In the genomic region with DNA sequence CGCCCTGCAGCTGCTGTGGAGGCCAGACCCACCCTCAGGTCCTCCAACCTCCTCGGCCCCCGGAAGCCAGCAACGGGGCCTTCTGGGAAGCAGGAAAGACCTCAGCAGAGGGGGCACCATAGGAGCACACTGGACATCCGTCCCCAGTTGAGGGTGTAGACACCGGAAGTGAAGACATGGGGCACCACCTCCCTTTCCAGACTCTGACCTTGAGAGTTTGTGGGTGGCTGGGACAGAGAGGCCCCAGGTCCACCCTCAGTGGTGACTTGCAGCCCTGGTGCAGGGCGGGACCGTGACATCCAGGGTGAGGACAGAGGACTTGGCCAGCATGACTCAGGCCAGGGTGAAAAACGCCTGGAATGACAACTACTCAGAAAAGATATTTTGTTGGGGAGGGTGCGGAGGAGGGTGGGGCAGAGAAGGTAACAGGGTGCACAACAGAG, we compare ENCODE assay signal across 9 cellular contexts. TPM values are rescaled to one million over a fixed set of nuclear protein-coding genes. Genes with fewer than 3 reads are reported as not detected.
DNase-seq lines count a peak whose midpoint lies in the region; ATAC-seq and TF ChIP-seq lines count a peak whose summit lies in the region.
"Had no signal": no experiment of that assay in that cellular context is flagged by ENCODE, and none has a peak within 500 bp of the region (broad histone marks: within the 10 kb centered on the region; RNA-seq: fewer than 3 reads in every experiment).

No MANE protein-coding gene starts in this region.

- no peak for TF ChIP-seq CTCF in mammary epithelial cell (conservative IDR thresholded peaks at IDR 0.05 in 1 of 2, IDR thresholded peaks at IDR 0.05 in 1 of 2; ENCODE audit: extremely low read depth in 1 of 2, insufficient read depth in 1 of 2, low read depth in 1 of 2, low read length in 2 of 2)

- DNase-seq in activated CD8-positive, alpha-beta memory T cell treated with anti-CD3 and anti-CD28 coated beads, Interleukin-2, amount 10 ng/mL, durations not matched to agents 7 days and 5 days = no peak
- DNase-seq in activated CD8-positive, alpha-beta memory T cell treated with anti-CD3 and anti-CD28 coated beads for 24 hours = no peak
- DNase-seq in mammary epithelial cell (no peak), left kidney (ENCODE audit: low read depth, low spot score) (peak; percentile 20), substantia nigra (lab: John Stamatoyannopoulos, UW) (peak in 11 of 49 donors; percentile 44 to 86 (median 59)), Kasumi-1 (lab: John Stamatoyannopoulos, UW) (no peak)
- DNase-seq in stimulated activated CD8-positive, alpha-beta memory T cell treated with anti-CD3 and anti-CD28 coated beads, Interleukin-4, amount 100 ng/mL, for 48 hours = no peak
- DNase-seq in activated naive CD4-positive, alpha-beta T cell treated with Interleukin-2 at 50 U/mL for 16 hours = no peak
- DNase-seq: DND-41 had no signal

- no peaks in the 10 kb centered on the region for H4K20me1 ChIP-seq in mammary epithelial cell (ENCODE audit: insufficient read depth, low read length)

- ATAC-seq in activated CD8-positive, alpha-beta memory T cell treated with anti-CD3 and anti-CD28 coated beads, Interleukin-2, amount 10 ng/mL, durations not matched to agents 7 days and 5 days = no peak

- H3K36me3 ChIP-seq in mammary epithelial cell (ENCODE audit: insufficient read depth, low read length) = no peaks in the 10 kb centered on the region

- 47% methylated on average over 9 of the region's 10 CpGs for WGBS in mammary epithelial cell (ENCODE audit: low coverage, missing lambda C conversion rate)

- H3K9me3 ChIP-seq in mammary epithelial cell (replicated peaks; ENCODE audit: insufficient read depth, low read length) = no peaks in the 10 kb centered on the region

- peaks cover 32% of the 10 kb centered on the region for H3K4me1 Mint-ChIP-seq in activated CD8-positive, alpha-beta memory T cell treated with anti-CD3 and anti-CD28 coated beads, Interleukin-2, amount 10 ng/mL, durations not matched to agents 7 days and 5 days

- H3K9me3 Mint-ChIP-seq in activated CD8-positive, alpha-beta memory T cell treated with anti-CD3 and anti-CD28 coated beads, Interleukin-2, amount 10 ng/mL, durations not matched to agents 7 days and 5 days (ENCODE audit: low read depth) = no peaks in the 10 kb centered on the region

- H3K27me3 Mint-ChIP-seq in activated CD8-positive, alpha-beta memory T cell treated with anti-CD3 and anti-CD28 coated beads, Interleukin-2, amount 10 ng/mL, durations not matched to agents 7 days and 5 days = peaks cover 26% of the 10 kb centered on the region

- in situ Hi-C loops in mammary epithelial cell (cut with MboI; ENCODE audit: low sequenced_read_pairs in 2 of 2) = no loop called here

- H3K4me1 ChIP-seq in mammary epithelial cell (ENCODE audit: insufficient read depth, low read length) = peaks cover 26% of the 10 kb centered on the region

- no peaks in the 10 kb centered on the region for H3K36me3 Mint-ChIP-seq in activated CD8-positive, alpha-beta memory T cell treated with anti-CD3 and anti-CD28 coated beads, Interleukin-2, amount 10 ng/mL, durations not matched to agents 7 days and 5 days

- BruUV-seq in mammary epithelial cell (replicated peaks; lab: Mats Ljungman, UMichigan) = no TSS peak

- intact Hi-C loops in mammary epithelial cell (cut with micrococcal nuclease) = loop anchor here (1.0 to 5.0 kb wide), 4 partner anchors 18 to 88 kb away; partner anchors contain the start of gene USP36

- H3K27ac Mint-ChIP-seq in activated CD8-positive, alpha-beta memory T cell treated with anti-CD3 and anti-CD28 coated beads, Interleukin-2, amount 10 ng/mL, durations not matched to agents 7 days and 5 days = peak overlapping the region; percentile 24

- peak overlapping the region; percentile 80 for H2AFZ ChIP-seq in mammary epithelial cell (ENCODE audit: low read depth, low read length)

- CTCF ChIA-PET in activated CD8-positive, alpha-beta memory T cell treated with anti-CD3 and anti-CD28 coated beads, Interleukin-2, amount 10 ng/mL, durations not matched to agents 7 days and 5 days (lab: Charles Lee) = interaction anchor here (1.1 to 3.1 kb wide), 2 partner anchors 8 to 17 kb away, joined by 3 to 13 read pairs; no protein-coding TSS in a partner anchor
- CTCF ChIA-PET in mammary epithelial cell (lab: Charles Lee; ENCODE audit: low non-redundant PET) = interaction anchor here (0.6 kb wide), 1 partner anchor 19 kb away, joined by 4 read pairs; no protein-coding TSS in a partner anchor

- dilution Hi-C loops in mammary epithelial cell (cut with HindIII; ENCODE audit: low sequenced_read_pairs) = no loop called here

- H3K4me2 ChIP-seq in mammary epithelial cell (ENCODE audit: insufficient read depth, low read depth, low read length) = peak overlapping the region; percentile 74

- peak overlapping the region in 1 of 3 experiments; percentile 24 for H3K4me3 ChIP-seq in mammary epithelial cell (replicated peaks in 1 of 3; ENCODE audit: insufficient read depth in 1 of 3, low read depth in 2 of 3, low read length in 3 of 3)

- H3K79me2 ChIP-seq in mammary epithelial cell (ENCODE audit: insufficient read depth, low read length) = no peaks in the 10 kb centered on the region

- H3K27ac ChIP-seq in mammary epithelial cell (ENCODE audit: insufficient read depth, low read depth, low read length) (peak overlapping the region; percentile 73), substantia nigra (ENCODE audit: low read depth, low read length, poor library complexity, severe bottlenecking) (peak overlapping the region; percentile 99)

- H3K27me3 ChIP-seq in mammary epithelial cell (ENCODE audit: insufficient read depth, low read length) = no peaks in the 10 kb centered on the region

- peak overlapping the region; percentile 65 for H3K9ac ChIP-seq in mammary epithelial cell (ENCODE audit: insufficient read depth, low read length)

- H3K4me3 Mint-ChIP-seq in activated CD8-positive, alpha-beta memory T cell treated with anti-CD3 and anti-CD28 coated beads, Interleukin-2, amount 10 ng/mL, durations not matched to agents 7 days and 5 days = no peak overlapping the region

RNA-seq across cellular contexts. Expression of gene CEP295NL, which starts 19.9 kb away (rescaled TPM):
- under 1 TPM in 1 of 2 experiments, not detected in 1; 0.29 TPM for total RNA-seq in activated CD8-positive, alpha-beta memory T cell treated with anti-CD3 and anti-CD28 coated beads, Interleukin-2, amount 10 ng/mL, durations not matched to agents 7 days and 5 days
- under 1 TPM; 0.49 to 0.50 TPM for total RNA-seq in mammary epithelial cell
- not detected for polyA plus RNA-seq in mammary epithelial cell
- not detected for polyA minus RNA-seq in mammary epithelial cell

RNA-seq across cellular contexts. Expression of gene TIMP2, which starts 42.1 kb away (rescaled TPM):
- total RNA-seq in activated CD8-positive, alpha-beta memory T cell treated with anti-CD3 and anti-CD28 coated beads, Interleukin-2, amount 10 ng/mL, durations not matched to agents 7 days and 5 days = 1 to 10 TPM; 1.7 to 2.9 TPM
- 10 to 100 TPM; 20.7 to 31.2 TPM for total RNA-seq in mammary epithelial cell
- polyA plus RNA-seq in mammary epithelial cell = 11.5 TPM
- polyA minus RNA-seq in mammary epithelial cell = 19.6 TPM

RNA-seq across cellular contexts. Expression of gene USP36, which starts 42.5 kb away (rescaled TPM):
- 10 to 100 TPM; 84.5 to 94.3 TPM for total RNA-seq in activated CD8-positive, alpha-beta memory T cell treated with anti-CD3 and anti-CD28 coated beads, Interleukin-2, amount 10 ng/mL, durations not matched to agents 7 days and 5 days
- total RNA-seq in mammary epithelial cell = 10 to 100 TPM; 35.7 to 80.8 TPM
- 23.7 TPM for polyA plus RNA-seq in mammary epithelial cell
- polyA minus RNA-seq in mammary epithelial cell = 73.4 TPM

Comparison
In these comparisons a context has a peak if more than half of its experiments do, and no peak if none do; other contexts are left out.
1. RNA of gene TIMP2, which starts 42.1 kb away (total RNA-seq): 20.7 to 31.2 TPM in mammary epithelial cell; 1.7 to 2.9 TPM in activated CD8-positive, alpha-beta memory T cell treated with anti-CD3 and anti-CD28 coated beads, Interleukin-2, amount 10 ng/mL, durations not matched to agents 7 days and 5 days; every median in the first group is over 4 times any median in the second.